In the genomic region with DNA sequence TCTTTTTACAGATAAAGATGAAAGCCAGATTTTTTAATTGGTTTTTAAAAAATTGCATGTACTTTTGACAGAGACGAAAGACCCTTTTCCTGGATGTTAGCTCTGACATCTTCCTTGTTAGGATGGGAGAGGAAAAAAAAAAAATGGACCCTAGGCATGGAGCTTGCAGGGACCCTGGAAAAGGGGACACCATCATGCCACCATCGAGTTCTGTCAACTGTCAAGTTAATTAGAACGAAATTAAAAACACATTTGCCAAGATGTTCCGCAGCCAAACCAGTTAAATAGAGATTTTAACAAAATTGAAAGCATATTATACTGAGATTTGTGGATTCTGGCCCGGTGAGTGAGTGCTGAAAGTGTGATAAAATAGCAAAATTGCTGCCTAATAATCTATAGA, we compare ENCODE assay signal across 28 cellular contexts.
"Had no signal": no experiment of that assay in that cellular context is flagged by ENCODE, and none has a peak within 500 bp of the region (broad histone marks: within the 10 kb centered on the region; RNA-seq: fewer than 3 reads in every experiment).

No MANE protein-coding gene starts in this region.

- H3K27me3 ChIP-seq: ovary, right lobe of liver, thyroid gland, upper lobe of left lung, vagina had no signal

- H3K4me1 ChIP-seq: parathyroid adenoma, psoas muscle, right lobe of liver, stomach, thyroid gland, tibial nerve, upper lobe of left lung had no signal

- H3K4me1 Mint-ChIP-seq: stimulated activated effector memory CD8-positive, alpha-beta T cell treated with anti-CD3 and anti-CD28 coated beads, Interleukin-12 subunit alpha, Interleukin-12 subunit beta, amount 100 ng/mL, for 72 hours had no signal

- H3K27ac Mint-ChIP-seq: natural killer cell treated with Interleukin-12 subunit alpha and Interleukin-12 subunit beta and Interleukin-15 and Interleukin-18, amount 100 ng/mL, for 72 hours; nephron progenitor cell; progenitor cell of endocrine pancreas; stimulated activated effector memory CD8-positive, alpha-beta T cell treated with anti-CD3 and anti-CD28 coated beads, Interleukin-12 subunit alpha, Interleukin-12 subunit beta, amount 100 ng/mL, for 72 hours; stimulated activated naive B cell treated with anti-CD40 and anti-IgM and Interleukin-4, amounts not matched to agents 10 μg/mL and 1 μg/mL and 100 μg/mL, for 72 hours; stimulated activated naive CD8-positive, alpha-beta T cell treated with anti-CD3 and anti-CD28 coated beads, Interleukin-15, Interleukin-2, amounts not matched to agents 100 ng/mL and 50 ng/mL, for 24 hours had no signal

- H3K9me3 ChIP-seq: ovary, psoas muscle, right lobe of liver, sigmoid colon, stomach, thoracic aorta, thyroid gland, tibial nerve, upper lobe of left lung, vagina had no signal

- H3K36me3 Mint-ChIP-seq: natural killer cell treated with Interleukin-12 subunit alpha and Interleukin-12 subunit beta and Interleukin-15 and Interleukin-18, amount 100 ng/mL, for 72 hours; stimulated activated effector memory CD8-positive, alpha-beta T cell treated with anti-CD3 and anti-CD28 coated beads, Interleukin-12 subunit alpha, Interleukin-12 subunit beta, amount 100 ng/mL, for 72 hours had no signal

- DNase-seq: occipital lobe; ovary; posterior cingulate gyrus; psoas muscle; right cardiac atrium; right lobe of liver; sigmoid colon; small intestine; stimulated activated CD4-positive, alpha-beta T cell treated with anti-CD3 and anti-CD28 coated beads, Interleukin-15, amount 100 ng/mL, for 24 hours; stimulated activated CD4-positive, alpha-beta T cell treated with anti-CD3 and anti-CD28 coated beads, Interleukin-2, amount 100 ng/mL, for 24 hours; stimulated activated CD4-positive, alpha-beta T cell treated with anti-CD3 and anti-CD28 coated beads, Interleukin-2, amount 100 ng/mL, for 48 hours; stimulated activated CD4-positive, alpha-beta T cell treated with anti-CD3 and anti-CD28 coated beads, Interleukin-4, amount 100 ng/mL, for 24 hours; stimulated activated naive B cell treated with anti-CD40 and anti-IgM and Interleukin-4, amounts not matched to agents 10 μg/mL and 1 μg/mL and 100 μg/mL, for 72 hours; stimulated activated naive CD4-positive, alpha-beta T cell treated with Interleukin-2 at 50 U/mL for 16 hours; stomach; thyroid gland; trophoblast cell had no signal

- H3K4me3 Mint-ChIP-seq: natural killer cell treated with Interleukin-12 subunit alpha and Interleukin-12 subunit beta and Interleukin-15 and Interleukin-18, amount 100 ng/mL, for 72 hours; stimulated activated effector memory CD8-positive, alpha-beta T cell treated with anti-CD3 and anti-CD28 coated beads, Interleukin-12 subunit alpha, Interleukin-12 subunit beta, amount 100 ng/mL, for 72 hours; stimulated activated naive B cell treated with anti-CD40 and anti-IgM and Interleukin-4, amounts not matched to agents 10 μg/mL and 1 μg/mL and 100 μg/mL, for 72 hours; stimulated activated naive CD8-positive, alpha-beta T cell treated with anti-CD3 and anti-CD28 coated beads, Interleukin-15, Interleukin-2, amounts not matched to agents 100 ng/mL and 50 ng/mL, for 24 hours had no signal

- H3K9ac ChIP-seq: parathyroid adenoma had no signal

- H3K4me3 ChIP-seq: ovary, psoas muscle, right lobe of liver, sigmoid colon, stomach, thoracic aorta, thyroid gland, tibial nerve, upper lobe of left lung, vagina had no signal

- H3K9me3 Mint-ChIP-seq: natural killer cell treated with Interleukin-12 subunit alpha and Interleukin-12 subunit beta and Interleukin-15 and Interleukin-18, amount 100 ng/mL, for 72 hours; nephron progenitor cell; neural crest cell; stimulated activated effector memory CD8-positive, alpha-beta T cell treated with anti-CD3 and anti-CD28 coated beads, Interleukin-12 subunit alpha, Interleukin-12 subunit beta, amount 100 ng/mL, for 72 hours; stimulated activated naive B cell treated with anti-CD40 and anti-IgM and Interleukin-4, amounts not matched to agents 10 μg/mL and 1 μg/mL and 100 μg/mL, for 72 hours; stimulated activated naive CD8-positive, alpha-beta T cell treated with anti-CD3 and anti-CD28 coated beads, Interleukin-15, Interleukin-2, amounts not matched to agents 100 ng/mL and 50 ng/mL, for 24 hours had no signal

- H3K79me2 ChIP-seq: parathyroid adenoma had no signal

- ATAC-seq: natural killer cell treated with Interleukin-12 subunit alpha and Interleukin-12 subunit beta and Interleukin-15 and Interleukin-18, amount 100 ng/mL, for 72 hours; psoas muscle; right cardiac atrium; right lobe of liver; stimulated activated effector memory CD8-positive, alpha-beta T cell treated with anti-CD3 and anti-CD28 coated beads, Interleukin-12 subunit alpha, Interleukin-12 subunit beta, amount 100 ng/mL, for 72 hours; stimulated activated naive B cell treated with anti-CD40 and anti-IgM and Interleukin-4, amounts not matched to agents 10 μg/mL and 1 μg/mL and 100 μg/mL, for 72 hours had no signal

- H2AFZ ChIP-seq: parathyroid adenoma had no signal

- H3K36me3 ChIP-seq: ovary, right lobe of liver, sigmoid colon, thoracic aorta, thyroid gland, tibial nerve, upper lobe of left lung, vagina had no signal

- H3K27ac ChIP-seq: ovary, parathyroid adenoma, psoas muscle, right lobe of liver, sigmoid colon, stomach, thoracic aorta, thyroid gland, tibial nerve, upper lobe of left lung, vagina had no signal
